Comparison of ENCODE assay signal across 13 cellular contexts in genomic region chr17:82437325-82437668, GRCh38. TPM values are rescaled to one million over a fixed set of nuclear protein-coding genes. Genes with fewer than 3 reads are reported as not detected.
DNase-seq lines count a peak whose midpoint lies in the region; ATAC-seq and TF ChIP-seq lines count a peak whose summit lies in the region.
"Had no signal": no experiment of that assay in that cellular context is flagged by ENCODE, and none has a peak within 500 bp of the region (broad histone marks: within the 10 kb centered on the region; RNA-seq: fewer than 3 reads in every experiment).

No MANE protein-coding gene starts in this region.

- H3K9me3 ChIP-seq in Karpas-422 (ENCODE audit: low read length) = no peaks in the 10 kb centered on the region
- H3K9me3 ChIP-seq: BLaER1 treated with 17β-estradiol and CSF1 and Interleukin-3, amounts not matched to agents 10 nM and 100 nM had no signal

- CTCF ChIA-PET in activated CD4-positive, alpha-beta memory T cell treated with anti-CD3 and anti-CD28 coated beads for 36 hours (lab: Charles Lee) = interaction anchor here (1.0 kb wide), 1 partner anchor 13 kb away, joined by 3 read pairs; no protein-coding TSS in a partner anchor

- peaks cover 33% of the 10 kb centered on the region for H3K36me3 Mint-ChIP-seq in activated T-cell treated with anti-CD3 and anti-CD28 coated beads, Interleukin-2, amount 50 U/mL, for 24 hours (ENCODE audit: low read depth)
- no peaks in the 10 kb centered on the region for H3K36me3 Mint-ChIP-seq in activated T-cell treated with anti-CD3 and anti-CD28 coated beads, Interleukin-2, amount 50 U/mL, for 72 hours (ENCODE audit: insufficient read depth in 2 of 2)
- no peaks in the 10 kb centered on the region for H3K36me3 Mint-ChIP-seq in nephron progenitor cell (ENCODE audit: low read depth)
- peaks cover 17 to 26% of the 10 kb centered on the region in 2 donors for H3K36me3 Mint-ChIP-seq in stimulated activated naive B cell treated with anti-CD40 and anti-IgM and Interleukin-4, amounts not matched to agents 10 μg/mL and 1 μg/mL and 100 μg/mL, for 72 hours
- peaks cover 7% of the 10 kb centered on the region for H3K36me3 Mint-ChIP-seq in activated CD4-positive, alpha-beta memory T cell treated with anti-CD3 and anti-CD28 coated beads for 36 hours

- peaks cover 10% of the 10 kb centered on the region for H3K4me1 Mint-ChIP-seq in activated T-cell treated with anti-CD3 and anti-CD28 coated beads, Interleukin-2, amount 50 U/mL, for 24 hours (ENCODE audit: low read depth)
- peaks cover 10% of the 10 kb centered on the region for H3K4me1 Mint-ChIP-seq in activated T-cell treated with anti-CD3 and anti-CD28 coated beads, Interleukin-2, amount 50 U/mL, for 72 hours (ENCODE audit: low read depth)
- peaks cover 6% of the 10 kb centered on the region for H3K4me1 Mint-ChIP-seq in nephron progenitor cell
- H3K4me1 Mint-ChIP-seq in stimulated activated naive B cell treated with anti-CD40 and anti-IgM and Interleukin-4, amounts not matched to agents 10 μg/mL and 1 μg/mL and 100 μg/mL, for 72 hours = peaks cover 25 to 65% of the 10 kb centered on the region in 2 donors
- peaks cover 10% of the 10 kb centered on the region for H3K4me1 Mint-ChIP-seq in activated CD4-positive, alpha-beta memory T cell treated with anti-CD3 and anti-CD28 coated beads for 36 hours (ENCODE audit: low read depth)

- no peaks in the 10 kb centered on the region for H3K79me2 ChIP-seq in Karpas-422 (ENCODE audit: low read length)

- H3K27ac ChIP-seq in Karpas-422 (ENCODE audit: low read length) = no peak overlapping the region
- H3K27ac ChIP-seq: BLaER1 treated with 17β-estradiol and CSF1 and Interleukin-3, amounts not matched to agents 10 nM and 100 nM had no signal

- H3K4me2 ChIP-seq in Karpas-422 (ENCODE audit: low read depth, low read length, poor library complexity, severe bottlenecking) = no peak overlapping the region

- no peak overlapping the region for H3K4me3 ChIP-seq in Karpas-422 (ENCODE audit: low read length)
- H3K4me3 ChIP-seq: BLaER1 treated with 17β-estradiol and CSF1 and Interleukin-3, amounts not matched to agents 10 nM and 100 nM had no signal

- DNase-seq in activated T-cell treated with anti-CD3 and anti-CD28 coated beads, Interleukin-2, amount 50 U/mL, for 24 hours = no peak
- no peak for DNase-seq in activated T-cell treated with anti-CD3 and anti-CD28 coated beads, Interleukin-2, amount 50 U/mL, for 72 hours
- DNase-seq in Karpas-422 (peak; percentile 37), nephron progenitor cell (no peak), COLO829 (ENCODE audit: low spot score) (no peak)
- no peak for DNase-seq in stimulated activated naive B cell treated with anti-CD40 and anti-IgM and Interleukin-4, amounts not matched to agents 10 μg/mL and 1 μg/mL and 100 μg/mL, for 72 hours
- DNase-seq in activated CD4-positive, alpha-beta memory T cell treated with anti-CD3 and anti-CD28 coated beads for 36 hours = no peak
- DNase-seq: ACHN; CD4-positive, alpha-beta T cell; GF-D8; GOT3 had no signal

- H3K27me3 ChIP-seq in Karpas-422 (ENCODE audit: low read length) = no peaks in the 10 kb centered on the region
- H3K27me3 ChIP-seq: BLaER1 treated with 17β-estradiol and CSF1 and Interleukin-3, amounts not matched to agents 10 nM and 100 nM had no signal

- H3K36me3 ChIP-seq in Karpas-422 (ENCODE audit: insufficient read depth, low read length) = no peaks in the 10 kb centered on the region

- H3K27me3 Mint-ChIP-seq in activated T-cell treated with anti-CD3 and anti-CD28 coated beads, Interleukin-2, amount 50 U/mL, for 24 hours = no peaks in the 10 kb centered on the region
- no peaks in the 10 kb centered on the region for H3K27me3 Mint-ChIP-seq in activated T-cell treated with anti-CD3 and anti-CD28 coated beads, Interleukin-2, amount 50 U/mL, for 72 hours (ENCODE audit: low read depth)
- H3K27me3 Mint-ChIP-seq in nephron progenitor cell (ENCODE audit: low read depth, poor library complexity) = no peaks in the 10 kb centered on the region
- no peaks in the 10 kb centered on the region for H3K27me3 Mint-ChIP-seq in stimulated activated naive B cell treated with anti-CD40 and anti-IgM and Interleukin-4, amounts not matched to agents 10 μg/mL and 1 μg/mL and 100 μg/mL, for 72 hours
- H3K27me3 Mint-ChIP-seq in activated CD4-positive, alpha-beta memory T cell treated with anti-CD3 and anti-CD28 coated beads for 36 hours = no peaks in the 10 kb centered on the region
- H3K27me3 Mint-ChIP-seq: CD4-positive, alpha-beta T cell had no signal

- H2AFZ ChIP-seq in Karpas-422 (ENCODE audit: low read length) = no peak overlapping the region

- H4K20me1 ChIP-seq in Karpas-422 (ENCODE audit: insufficient read depth, low read depth, low read length) = peaks cover 1% of the 10 kb centered on the region; the same call in 1 of the 2 replicates

- no peak overlapping the region for H3K9ac ChIP-seq in Karpas-422 (ENCODE audit: low read length)

- POLR2A ChIA-PET in activated CD4-positive, alpha-beta memory T cell treated with anti-CD3 and anti-CD28 coated beads for 36 hours (lab: Charles Lee) = interaction anchor here (2.5 kb wide), 1 partner anchor 12 kb away, joined by 13 read pairs; no protein-coding TSS in a partner anchor

- intact Hi-C loops in activated CD4-positive, alpha-beta memory T cell treated with anti-CD3 and anti-CD28 coated beads for 36 hours (cut with micrococcal nuclease) = no loop called here

- H3K4me3 Mint-ChIP-seq in activated T-cell treated with anti-CD3 and anti-CD28 coated beads, Interleukin-2, amount 50 U/mL, for 24 hours = no peak overlapping the region
- H3K4me3 Mint-ChIP-seq in activated T-cell treated with anti-CD3 and anti-CD28 coated beads, Interleukin-2, amount 50 U/mL, for 72 hours = no peak overlapping the region
- H3K4me3 Mint-ChIP-seq in nephron progenitor cell = no peak overlapping the region
- H3K4me3 Mint-ChIP-seq in stimulated activated naive B cell treated with anti-CD40 and anti-IgM and Interleukin-4, amounts not matched to agents 10 μg/mL and 1 μg/mL and 100 μg/mL, for 72 hours = no peak overlapping the region
- no peak overlapping the region for H3K4me3 Mint-ChIP-seq in activated CD4-positive, alpha-beta memory T cell treated with anti-CD3 and anti-CD28 coated beads for 36 hours
- H3K4me3 Mint-ChIP-seq: CD4-positive, alpha-beta T cell; H9 had no signal

- peak overlapping the region; percentile 63 for H3K27ac Mint-ChIP-seq in activated T-cell treated with anti-CD3 and anti-CD28 coated beads, Interleukin-2, amount 50 U/mL, for 24 hours
- H3K27ac Mint-ChIP-seq in activated T-cell treated with anti-CD3 and anti-CD28 coated beads, Interleukin-2, amount 50 U/mL, for 72 hours = no peak overlapping the region
- H3K27ac Mint-ChIP-seq in nephron progenitor cell = peak overlapping the region; percentile 54
- peak overlapping the region; percentile 71 for H3K27ac Mint-ChIP-seq in stimulated activated naive B cell treated with anti-CD40 and anti-IgM and Interleukin-4, amounts not matched to agents 10 μg/mL and 1 μg/mL and 100 μg/mL, for 72 hours
- no peak overlapping the region for H3K27ac Mint-ChIP-seq in activated CD4-positive, alpha-beta memory T cell treated with anti-CD3 and anti-CD28 coated beads for 36 hours
- H3K27ac Mint-ChIP-seq: CD4-positive, alpha-beta T cell; H9 had no signal

- H3K9me2 ChIP-seq in Karpas-422 (replicated peaks; ENCODE audit: insufficient read depth, low read length) = no peaks in the 10 kb centered on the region

- peaks cover 15% of the 10 kb centered on the region for H3K4me1 ChIP-seq in Karpas-422 (ENCODE audit: low read length)

- no peaks in the 10 kb centered on the region for H3K9me3 Mint-ChIP-seq in activated T-cell treated with anti-CD3 and anti-CD28 coated beads, Interleukin-2, amount 50 U/mL, for 24 hours
- H3K9me3 Mint-ChIP-seq in activated T-cell treated with anti-CD3 and anti-CD28 coated beads, Interleukin-2, amount 50 U/mL, for 72 hours = no peaks in the 10 kb centered on the region
- H3K9me3 Mint-ChIP-seq in nephron progenitor cell = no peaks in the 10 kb centered on the region
- no peaks in the 10 kb centered on the region for H3K9me3 Mint-ChIP-seq in stimulated activated naive B cell treated with anti-CD40 and anti-IgM and Interleukin-4, amounts not matched to agents 10 μg/mL and 1 μg/mL and 100 μg/mL, for 72 hours
- no peaks in the 10 kb centered on the region for H3K9me3 Mint-ChIP-seq in activated CD4-positive, alpha-beta memory T cell treated with anti-CD3 and anti-CD28 coated beads for 36 hours
- H3K9me3 Mint-ChIP-seq: CD4-positive, alpha-beta T cell; H9 had no signal

- TF ChIP-seq CTCF in nephron progenitor cell (IDR thresholded peaks at IDR 0.05) = no peak

- no peak for ATAC-seq in activated T-cell treated with anti-CD3 and anti-CD28 coated beads, Interleukin-2, amount 50 U/mL, for 72 hours (replicated peaks in 1 of 2)
- no peak for ATAC-seq in stimulated activated naive B cell treated with anti-CD40 and anti-IgM and Interleukin-4, amounts not matched to agents 10 μg/mL and 1 μg/mL and 100 μg/mL, for 72 hours (replicated peaks)

RNA-seq across cellular contexts. Expression of gene CYBC1, which starts 13.3 kb away (rescaled TPM):
- 100 to 1,000 TPM; 256 to 300 TPM for total RNA-seq in activated T-cell treated with anti-CD3 and anti-CD28 coated beads, Interleukin-2, amount 50 U/mL, for 72 hours
- total RNA-seq in Karpas-422 (2014; rRNA removed; shearing (Covaris generic); ENCODE audit: low replicate concordance) = 92.4 and 147 TPM in 2 replicates
- total RNA-seq in activated CD4-positive, alpha-beta memory T cell treated with anti-CD3 and anti-CD28 coated beads for 36 hours = 100 to 1,000 TPM; 333 to 343 TPM

RNA-seq across cellular contexts. Expression of gene OGFOD3, which starts 18.9 kb away (rescaled TPM):
- 10 to 100 TPM; 17.2 to 17.7 TPM for total RNA-seq in activated T-cell treated with anti-CD3 and anti-CD28 coated beads, Interleukin-2, amount 50 U/mL, for 72 hours
- 14.8 and 17.9 TPM in 2 replicates for total RNA-seq in Karpas-422 (2014; rRNA removed; shearing (Covaris generic); ENCODE audit: low replicate concordance)
- total RNA-seq in activated CD4-positive, alpha-beta memory T cell treated with anti-CD3 and anti-CD28 coated beads for 36 hours = 10 to 100 TPM; 29.7 to 32.2 TPM

RNA-seq across cellular contexts. Expression of gene HEXD, which starts 19.1 kb away (rescaled TPM):
- 10 to 100 TPM; 26.4 to 26.7 TPM for total RNA-seq in activated T-cell treated with anti-CD3 and anti-CD28 coated beads, Interleukin-2, amount 50 U/mL, for 72 hours
- 21.7 and 55.7 TPM in 2 replicates for total RNA-seq in Karpas-422 (2014; rRNA removed; shearing (Covaris generic); ENCODE audit: low replicate concordance)
- 10 to 100 TPM; 21.7 to 26.0 TPM for total RNA-seq in activated CD4-positive, alpha-beta memory T cell treated with anti-CD3 and anti-CD28 coated beads for 36 hours

RNA-seq across cellular contexts. Expression of gene NARF, which starts 21.2 kb away (rescaled TPM):
- 100 to 1,000 TPM in 1 of 2 donors, 10 to 100 TPM in 1; 90.4 to 120 TPM for total RNA-seq in activated T-cell treated with anti-CD3 and anti-CD28 coated beads, Interleukin-2, amount 50 U/mL, for 72 hours
- 43.3 and 53.5 TPM in 2 replicates for total RNA-seq in Karpas-422 (2014; rRNA removed; shearing (Covaris generic); ENCODE audit: low replicate concordance)
- total RNA-seq in activated CD4-positive, alpha-beta memory T cell treated with anti-CD3 and anti-CD28 coated beads for 36 hours = 100 to 1,000 TPM; 101 to 110 TPM

Comparison
In these comparisons a context has a peak if more than half of its experiments do, and no peak if none do; other contexts are left out.
1. H3K27ac Mint-ChIP-seq: peak in activated T-cell treated with anti-CD3 and anti-CD28 coated beads, Interleukin-2, amount 50 U/mL, for 24 hours (single experiment), nephron progenitor cell (single experiment) and stimulated activated naive B cell treated with anti-CD40 and anti-IgM and Interleukin-4, amounts not matched to agents 10 μg/mL and 1 μg/mL and 100 μg/mL, for 72 hours (single experiment); none in activated T-cell treated with anti-CD3 and anti-CD28 coated beads, Interleukin-2, amount 50 U/mL, for 72 hours (single experiment) and activated CD4-positive, alpha-beta memory T cell treated with anti-CD3 and anti-CD28 coated beads for 36 hours (single experiment).